ENCODE assay signal across 8 cellular contexts in the genomic region with DNA sequence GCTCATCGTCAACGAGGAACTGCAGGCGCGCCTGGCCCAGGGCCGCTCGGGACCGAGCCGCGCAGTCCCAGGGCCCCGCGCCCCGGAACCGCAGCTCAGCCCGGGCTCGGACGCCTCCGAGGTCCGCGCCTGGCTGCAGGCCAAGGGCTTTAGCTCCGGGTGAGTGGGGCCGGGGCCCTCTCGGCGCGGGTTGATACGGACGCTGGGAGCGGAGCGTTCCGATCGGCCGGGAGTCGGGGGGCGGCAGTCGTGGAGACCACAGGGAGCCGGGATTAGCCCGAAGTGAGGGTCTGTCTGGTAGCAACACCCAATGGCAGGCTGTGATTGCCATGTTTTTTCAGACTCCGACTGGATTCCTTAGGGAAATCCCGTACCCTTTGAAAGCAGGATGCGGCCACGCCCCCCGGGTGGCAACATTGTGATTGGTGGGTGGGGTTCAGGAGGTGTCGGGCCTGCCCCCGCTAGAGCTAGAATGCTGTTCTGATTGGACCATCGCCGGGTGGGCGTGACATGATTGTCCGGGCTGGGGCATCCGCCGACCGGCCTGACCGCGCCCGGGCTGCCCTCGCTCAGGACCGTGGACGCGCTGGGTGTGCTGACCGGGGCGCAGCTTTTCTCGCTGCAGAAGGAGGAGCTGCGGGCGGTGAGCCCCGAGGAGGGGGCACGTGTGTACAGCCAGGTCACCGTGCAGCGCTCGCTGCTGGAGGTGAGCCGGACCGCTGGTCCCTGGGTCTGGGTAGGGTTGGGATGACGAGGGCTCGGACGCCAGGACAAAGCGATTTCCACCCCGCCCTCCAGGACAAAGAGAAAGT. TPM values are rescaled to one million over a fixed set of nuclear protein-coding genes. Genes with fewer than 3 reads are reported as not detected.
A peak's percentile ranks its signal among the peaks of the same experiment; 100 is the strongest.
DNase-seq lines count a peak whose midpoint lies in the region; ATAC-seq and TF ChIP-seq lines count a peak whose summit lies in the region.

No MANE protein-coding gene starts in this region.

- ATAC-seq in RWPE2 (ENCODE audit: low read depth) (peak; percentile 67), heart left ventricle (peak; percentile 82 to 93 (median 86)), GM21723 (IDR thresholded peaks at IDR 0.05; ENCODE audit: unreplicated experiment) (no peak)

- H3K36me3 ChIP-seq in RWPE2 (ENCODE audit: low read depth) (peaks cover 9% of the 10 kb centered on the region), ascending aorta (peaks cover 15 to 17% of the 10 kb centered on the region in 2 donors), heart left ventricle (peaks cover 0 to 24% (median 19%) of the 10 kb centered on the region in 9 donors), uterus (no peaks in the 10 kb centered on the region)

- in situ Hi-C loops in GM13976 (cut with MboI; ENCODE audit: low sequenced_read_pairs, unreplicated experiment), result no loop called here

- TF ChIP-seq CTCF in GM13976 (IDR thresholded peaks at IDR 0.05; ENCODE audit: borderline replicate concordance, control extremely low read depth, extremely low read depth, insufficient read depth, missing control alignments) (no peak), RWPE2 (IDR thresholded peaks at IDR 0.05; ENCODE audit: poor library complexity, severe bottlenecking) (no peak), ascending aorta (IDR thresholded peaks at IDR 0.05) (no peak), heart left ventricle (IDR thresholded peaks at IDR 0.05) (no peak), uterus (IDR thresholded peaks at IDR 0.05) (peak in 1 of 4 experiments; percentile 0)

- peak overlapping the region; percentile 9 for H3K4me3 ChIP-seq in RWPE2 (ENCODE audit: severe bottlenecking)
- peak overlapping the region; percentile 56 to 62 for H3K4me3 ChIP-seq in ascending aorta
- H3K4me3 ChIP-seq in heart left ventricle, result peak overlapping the region; percentile 37 to 67 (median 54)
- peak overlapping the region; percentile 35 to 45 for H3K4me3 ChIP-seq in uterus

- H3K9me3 ChIP-seq in RWPE2 (ENCODE audit: severe bottlenecking) (no peaks in the 10 kb centered on the region), ascending aorta (no peaks in the 10 kb centered on the region), heart left ventricle (no peaks in the 10 kb centered on the region), uterus (no peaks in the 10 kb centered on the region)

- H3K4me1 ChIP-seq in RWPE2 (ENCODE audit: insufficient read depth, poor library complexity, severe bottlenecking) (no peaks in the 10 kb centered on the region), ascending aorta (peaks cover 0 to 24% of the 10 kb centered on the region in 2 donors), heart left ventricle (peaks cover 0 to 48% (median 27%) of the 10 kb centered on the region in 12 donors), uterus (peaks cover 0 to 9% of the 10 kb centered on the region in 2 donors)

- TF ChIP-seq POLR2A in heart left ventricle (IDR thresholded peaks at IDR 0.05) (peak in 1 of 2 donors; percentile 24), uterus (IDR thresholded peaks at IDR 0.05) (peak in 1 of 2 donors; percentile 29)

- WGBS in heart left ventricle, 4 donors, result 1 to 9% (median 4%) methylated on average over 47 to 74 of the region's 74 CpGs

- DNase-seq in GM13976 (ENCODE audit: low spot score) (peak; percentile 80), RWPE2 (ENCODE audit: low spot score) (peak; percentile 86), ascending aorta (ENCODE audit: low spot score in 2 of 2) (peak; percentile 67 to 93), heart left ventricle (peak; percentile 96 to 98 (median 96)), occipital lobe (lab: John Stamatoyannopoulos, UW) (peak; percentile 43), uterus (peak; percentile 93 to 96), NK-92 (lab: John Stamatoyannopoulos, UW; ENCODE audit: unreplicated experiment) (no peak)

- H3K27ac ChIP-seq in RWPE2 (ENCODE audit: poor library complexity, severe bottlenecking) (no peak overlapping the region), ascending aorta (no peak overlapping the region), heart left ventricle (peak overlapping the region in 9 of 12 donors; percentile 14 to 66 (median 46)), uterus (peak overlapping the region in 1 of 2 donors; percentile 31)

- intact Hi-C loops in ascending aorta (cut with DNase I), result no loop called here
- intact Hi-C loops in heart left ventricle (cut with DNase I), result no loop called here
- intact Hi-C loops in uterus (cut with DNase I; ENCODE audit: low total_unique reads), result loop anchor here (10.0 kb wide), 1 partner anchor 1758 kb away; a partner anchor contains a TSS

- H3K27me3 ChIP-seq in RWPE2 (ENCODE audit: insufficient read depth, poor library complexity, severe bottlenecking) (no peaks in the 10 kb centered on the region), ascending aorta (peaks cover 29% of the 10 kb centered on the region), heart left ventricle (peaks cover 11 to 58% (median 29%) of the 10 kb centered on the region in 9 donors), uterus (peaks cover 9 to 24% of the 10 kb centered on the region in 2 donors)

RNA-seq across cellular contexts. Expression of a gene that starts 11.3 kb away (rescaled TPM):
- total RNA-seq in ascending aorta (not detected), heart left ventricle (10 to 100 TPM in 1 of 9 donors, 1 to 10 TPM in 5, under 1 TPM in 3; 0.44 to 25.5 (median 1.5) TPM), occipital lobe (0.62 TPM), uterus (10 to 100 TPM in 1 of 4 donors, 1 to 10 TPM in 2, not detected in 1; 4.2 to 22.4 (median 5.6) TPM)
- polyA plus RNA-seq in heart left ventricle, result 1 to 10 TPM; 3.0 to 3.3 TPM

RNA-seq across cellular contexts. Expression of a gene that starts 24.0 kb away (rescaled TPM):
- total RNA-seq in ascending aorta (12.1 TPM), heart left ventricle (10 to 100 TPM; 29.3 to 60.7 (median 43.0) TPM), occipital lobe (15.0 TPM), uterus (10 to 100 TPM in 3 of 4 donors, 1 to 10 TPM in 1; 2.6 to 48.7 (median 17.1) TPM)
- 10 to 100 TPM; 34.6 to 37.9 TPM for polyA plus RNA-seq in heart left ventricle

RNA-seq across cellular contexts. Expression of a gene that starts 30.5 kb away (rescaled TPM):
- total RNA-seq in ascending aorta (219 TPM), heart left ventricle (100 to 1,000 TPM; 116 to 324 (median 209) TPM), occipital lobe (20.7 TPM), uterus (100 to 1,000 TPM in 2 of 4 donors, 10 to 100 TPM in 2; 43.5 to 288 (median 116) TPM)
- polyA plus RNA-seq in heart left ventricle, result 100 to 1,000 TPM; 230 to 264 TPM

RNA-seq across cellular contexts. Expression of a gene that starts 48.9 kb away (rescaled TPM):
- total RNA-seq in ascending aorta, result not detected
- 1 to 10 TPM in 1 of 9 donors, under 1 TPM in 7, not detected in 1; 0.24 to 1.7 (median 0.51) TPM for total RNA-seq in heart left ventricle
- under 1 TPM; 0.65 to 0.88 TPM for polyA plus RNA-seq in heart left ventricle
- total RNA-seq in occipital lobe, result 0.47 TPM
- total RNA-seq in uterus, result under 1 TPM in 2 of 4 donors, not detected in 2; 0.28 to 0.85 TPM

Comparison
In these comparisons a context has a peak if more than half of its experiments do, and no peak if none do; other contexts are left out.
1. H3K27ac ChIP-seq: peak in heart left ventricle (9 of 12); none in RWPE2 (single experiment) and ascending aorta (0 of 2).
2. H3K4me3 ChIP-seq: peak in every context shown above with its lines; median percentile 59 in ascending aorta; 54 in heart left ventricle; 40 in uterus; 9 in RWPE2.